In genomic region chr4:3735196-3735595, GRCh38 we compare ENCODE assay signal across 29 cellular contexts. TPM values are rescaled to one million over a fixed set of nuclear protein-coding genes. Genes with fewer than 3 reads are reported as not detected.
"Had no signal": no experiment of that assay in that cellular context is flagged by ENCODE, and none has a peak within 500 bp of the region (broad histone marks: within the 10 kb centered on the region; RNA-seq: fewer than 3 reads in every experiment).

No MANE protein-coding gene starts in this region.

- H3K4me1 Mint-ChIP-seq: naive thymus-derived CD8-positive, alpha-beta T cell; stimulated activated effector memory CD8-positive, alpha-beta T cell treated with anti-CD3 and anti-CD28 coated beads, Interleukin-12 subunit alpha, Interleukin-12 subunit beta, amount 100 ng/mL, for 72 hours; stimulated activated naive B cell treated with anti-CD40 and anti-IgM and Interleukin-4, amounts not matched to agents 10 μg/mL and 1 μg/mL and 100 μg/mL, for 72 hours had no signal

- H3K4me3 Mint-ChIP-seq: naive thymus-derived CD8-positive, alpha-beta T cell; natural killer cell treated with Interleukin-12 subunit alpha and Interleukin-12 subunit beta and Interleukin-15 and Interleukin-18, amount 100 ng/mL, for 72 hours; nephron progenitor cell; neural crest cell; stimulated activated effector memory CD8-positive, alpha-beta T cell treated with anti-CD3 and anti-CD28 coated beads, Interleukin-12 subunit alpha, Interleukin-12 subunit beta, amount 100 ng/mL, for 72 hours; stimulated activated naive B cell treated with anti-CD40 and anti-IgM and Interleukin-4, amounts not matched to agents 10 μg/mL and 1 μg/mL and 100 μg/mL, for 72 hours; stimulated activated naive CD8-positive, alpha-beta T cell treated with anti-CD3 and anti-CD28 coated beads, Interleukin-15, Interleukin-2, amounts not matched to agents 100 ng/mL and 50 ng/mL, for 24 hours; type B pancreatic cell had no signal

- ATAC-seq: naive thymus-derived CD8-positive, alpha-beta T cell; natural killer cell treated with Interleukin-12 subunit alpha and Interleukin-12 subunit beta and Interleukin-15 and Interleukin-18, amount 100 ng/mL, for 72 hours; psoas muscle; right cardiac atrium; right lobe of liver; stimulated activated effector memory CD8-positive, alpha-beta T cell treated with anti-CD3 and anti-CD28 coated beads, Interleukin-12 subunit alpha, Interleukin-12 subunit beta, amount 100 ng/mL, for 72 hours; stimulated activated naive B cell treated with anti-CD40 and anti-IgM and Interleukin-4, amounts not matched to agents 10 μg/mL and 1 μg/mL and 100 μg/mL, for 72 hours; upper lobe of right lung had no signal

- H2AFZ ChIP-seq: parathyroid adenoma had no signal

- H3K9me3 Mint-ChIP-seq: naive thymus-derived CD8-positive, alpha-beta T cell; natural killer cell treated with Interleukin-12 subunit alpha and Interleukin-12 subunit beta and Interleukin-15 and Interleukin-18, amount 100 ng/mL, for 72 hours; stimulated activated effector memory CD8-positive, alpha-beta T cell treated with anti-CD3 and anti-CD28 coated beads, Interleukin-12 subunit alpha, Interleukin-12 subunit beta, amount 100 ng/mL, for 72 hours; stimulated activated naive CD8-positive, alpha-beta T cell treated with anti-CD3 and anti-CD28 coated beads, Interleukin-15, Interleukin-2, amounts not matched to agents 100 ng/mL and 50 ng/mL, for 24 hours had no signal

- H3K79me2 ChIP-seq: parathyroid adenoma had no signal

- H3K27ac Mint-ChIP-seq: naive thymus-derived CD8-positive, alpha-beta T cell; natural killer cell treated with Interleukin-12 subunit alpha and Interleukin-12 subunit beta and Interleukin-15 and Interleukin-18, amount 100 ng/mL, for 72 hours; progenitor cell of endocrine pancreas; stimulated activated effector memory CD8-positive, alpha-beta T cell treated with anti-CD3 and anti-CD28 coated beads, Interleukin-12 subunit alpha, Interleukin-12 subunit beta, amount 100 ng/mL, for 72 hours; stimulated activated naive B cell treated with anti-CD40 and anti-IgM and Interleukin-4, amounts not matched to agents 10 μg/mL and 1 μg/mL and 100 μg/mL, for 72 hours; stimulated activated naive CD8-positive, alpha-beta T cell treated with anti-CD3 and anti-CD28 coated beads, Interleukin-15, Interleukin-2, amounts not matched to agents 100 ng/mL and 50 ng/mL, for 24 hours; type B pancreatic cell had no signal

- H3K4me1 ChIP-seq: parathyroid adenoma, psoas muscle, right lobe of liver, sigmoid colon, stomach, thyroid gland, tibial nerve, upper lobe of right lung, uterus had no signal

- H3K27me3 ChIP-seq: ovary, right lobe of liver, thyroid gland, uterus had no signal

- H3K36me3 ChIP-seq: ovary, right lobe of liver, sigmoid colon, stomach, thoracic aorta, thyroid gland, tibial nerve, upper lobe of right lung, uterus had no signal

- H3K9me3 ChIP-seq: ovary, psoas muscle, right lobe of liver, sigmoid colon, thoracic aorta, thyroid gland, upper lobe of right lung, uterus had no signal

- DNase-seq: naive thymus-derived CD8-positive, alpha-beta T cell; nephron progenitor cell; occipital lobe; ovary; posterior cingulate gyrus; psoas muscle; right lobe of liver; sigmoid colon; small intestine; stimulated activated CD4-positive, alpha-beta T cell treated with anti-CD3 and anti-CD28 coated beads, Interleukin-15, amount 100 ng/mL, for 24 hours; stimulated activated CD4-positive, alpha-beta T cell treated with anti-CD3 and anti-CD28 coated beads, Interleukin-2, amount 100 ng/mL, for 24 hours; stimulated activated CD4-positive, alpha-beta T cell treated with anti-CD3 and anti-CD28 coated beads, Interleukin-2, amount 100 ng/mL, for 48 hours; stimulated activated CD4-positive, alpha-beta T cell treated with anti-CD3 and anti-CD28 coated beads, Interleukin-4, amount 100 ng/mL, for 24 hours; stimulated activated naive B cell treated with anti-CD40 and anti-IgM and Interleukin-4, amounts not matched to agents 10 μg/mL and 1 μg/mL and 100 μg/mL, for 72 hours; stimulated activated naive CD4-positive, alpha-beta T cell treated with Interleukin-2 at 50 U/mL for 16 hours; stomach; thyroid gland; upper lobe of right lung; uterus had no signal

- H3K36me3 Mint-ChIP-seq: naive thymus-derived CD8-positive, alpha-beta T cell; natural killer cell treated with Interleukin-12 subunit alpha and Interleukin-12 subunit beta and Interleukin-15 and Interleukin-18, amount 100 ng/mL, for 72 hours; stimulated activated effector memory CD8-positive, alpha-beta T cell treated with anti-CD3 and anti-CD28 coated beads, Interleukin-12 subunit alpha, Interleukin-12 subunit beta, amount 100 ng/mL, for 72 hours; stimulated activated naive B cell treated with anti-CD40 and anti-IgM and Interleukin-4, amounts not matched to agents 10 μg/mL and 1 μg/mL and 100 μg/mL, for 72 hours; type B pancreatic cell had no signal

- FAIRE-seq: small intestine had no signal

- H3K9ac ChIP-seq: parathyroid adenoma had no signal

- H3K27ac ChIP-seq: ovary, parathyroid adenoma, psoas muscle, right lobe of liver, sigmoid colon, stomach, thoracic aorta, thyroid gland, tibial nerve, upper lobe of right lung, uterus had no signal

- H3K4me3 ChIP-seq: ovary, psoas muscle, right lobe of liver, sigmoid colon, stomach, thoracic aorta, thyroid gland, tibial nerve, upper lobe of right lung, uterus had no signal

RNA-seq across cellular contexts. Expression of gene ADRA2C, which starts 31.0 kb away (rescaled TPM):
- total RNA-seq: naive thymus-derived CD8-positive, alpha-beta T cell; natural killer cell treated with Interleukin-12 subunit alpha and Interleukin-12 subunit beta and Interleukin-15 and Interleukin-18, amount 100 ng/mL, for 72 hours had no signal
- polyA plus RNA-seq: naive thymus-derived CD8-positive, alpha-beta T cell had no signal
